ENCODE assay signal across 8 cellular contexts in the genomic region with DNA sequence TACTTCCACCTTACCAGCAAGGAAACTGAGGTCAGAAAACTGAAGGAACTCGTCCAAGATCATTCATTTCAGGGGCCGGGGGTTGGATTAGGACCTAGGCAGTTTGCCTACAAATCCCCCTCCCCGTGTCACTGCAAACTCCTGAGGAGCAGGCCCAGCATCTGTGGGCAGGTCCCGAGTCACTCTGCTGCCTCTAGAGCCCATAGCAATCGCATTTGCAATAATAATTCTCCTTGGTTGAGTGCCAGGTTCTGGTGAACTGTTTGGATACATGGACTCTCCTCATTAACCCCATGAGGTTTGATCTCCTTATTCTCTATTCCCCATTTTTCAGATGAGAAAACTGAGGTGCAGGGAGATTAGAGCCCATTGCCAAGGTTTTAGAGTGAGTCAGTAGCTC. TPM values are rescaled to one million over a fixed set of nuclear protein-coding genes. Genes with fewer than 3 reads are reported as not detected.
DNase-seq lines count a peak whose midpoint lies in the region; TF ChIP-seq lines count a peak whose summit lies in the region.

No MANE protein-coding gene starts in this region.

- H2AFZ ChIP-seq in parathyroid adenoma, result no peak overlapping the region

- H3K36me3 Mint-ChIP-seq in T-helper 2 cell treated with Interferon-gamma antibody and Interleukin-4, amounts not matched to agents 5 μg/mL and 100 μg/mL, for 36 hours (ENCODE audit: low read depth), result peaks cover 20% of the 10 kb centered on the region

- no peaks in the 10 kb centered on the region for H3K27me3 Mint-ChIP-seq in T-helper 2 cell treated with Interferon-gamma antibody and Interleukin-4, amounts not matched to agents 5 μg/mL and 100 μg/mL, for 36 hours (ENCODE audit: low read depth)

- H3K4me1 ChIP-seq in esophagus (ENCODE audit: control insufficient read depth in 2 of 2, insufficient read depth in 2 of 2, low read length in 1 of 2), result peaks cover 0 to 2% of the 10 kb centered on the region in 2 donors
- H3K4me1 ChIP-seq in parathyroid adenoma, result no peaks in the 10 kb centered on the region

- H3K27me3 ChIP-seq in esophagus (ENCODE audit: control insufficient read depth in 1 of 2, insufficient read depth in 2 of 2, low read length in 2 of 2), result no peaks in the 10 kb centered on the region
- H3K27me3 ChIP-seq in parathyroid adenoma (ENCODE audit: control insufficient read depth, insufficient read depth, low read length), result no peaks in the 10 kb centered on the region

- peaks cover 13% of the 10 kb centered on the region for H3K4me1 Mint-ChIP-seq in T-helper 2 cell treated with Interferon-gamma antibody and Interleukin-4, amounts not matched to agents 5 μg/mL and 100 μg/mL, for 36 hours (ENCODE audit: low read depth)

- no peak overlapping the region for H3K9ac ChIP-seq in parathyroid adenoma

- H3K4me3 Mint-ChIP-seq in T-helper 2 cell treated with Interferon-gamma antibody and Interleukin-4, amounts not matched to agents 5 μg/mL and 100 μg/mL, for 36 hours, result peak overlapping the region; percentile 95

- WGBS in esophagus, 2 donors, result 4 to 6% methylated on average over 5 of the region's 5 CpGs

- H3K9me3 Mint-ChIP-seq in T-helper 2 cell treated with Interferon-gamma antibody and Interleukin-4, amounts not matched to agents 5 μg/mL and 100 μg/mL, for 36 hours, result no peaks in the 10 kb centered on the region

- H3K27ac Mint-ChIP-seq in T-helper 2 cell treated with Interferon-gamma antibody and Interleukin-4, amounts not matched to agents 5 μg/mL and 100 μg/mL, for 36 hours, result peak overlapping the region; percentile 86

- peaks cover 67% of the 10 kb centered on the region for H3K79me2 ChIP-seq in parathyroid adenoma

- H3K36me3 ChIP-seq in esophagus (ENCODE audit: control insufficient read depth in 2 of 2, insufficient read depth in 2 of 2, low read length in 1 of 2) (peaks cover 0 to 12% of the 10 kb centered on the region in 2 donors), parathyroid adenoma (ENCODE audit: control insufficient read depth, insufficient read depth, low read length) (no peaks in the 10 kb centered on the region)

- H3K27ac ChIP-seq in esophagus (ENCODE audit: low read depth in 2 of 2, low read length in 1 of 2) (no peak overlapping the region), parathyroid adenoma (no peak overlapping the region)

- H3K4me3 ChIP-seq in esophagus (ENCODE audit: low read depth in 1 of 2, low read length in 2 of 2) (peak overlapping the region; percentile 77 to 79), parathyroid adenoma (ENCODE audit: low read depth, low read length) (peak overlapping the region; percentile 87)

- H3K9me3 ChIP-seq in esophagus (ENCODE audit: control insufficient read depth in 2 of 2, insufficient read depth in 1 of 2, low read depth in 1 of 2, low read length in 1 of 2), result no peaks in the 10 kb centered on the region
- no peaks in the 10 kb centered on the region for H3K9me3 ChIP-seq in parathyroid adenoma (ENCODE audit: control insufficient read depth, low read length)

- no peak for DNase-seq in T-helper 2 cell treated with Interferon-gamma antibody and Interleukin-4, amounts not matched to agents 5 μg/mL and 100 μg/mL, for 36 hours (ENCODE audit: low spot score)
- DNase-seq in T-helper 2 cell, result no peak
- DNase-seq in RPMI8226, result peak; percentile 53
- DNase-seq in GDM1 (lab: John Stamatoyannopoulos, UW), result no peak
- no peak for DNase-seq in nucleus accumbens (lab: John Stamatoyannopoulos, UW)
- no peak for DNase-seq in activated gamma-delta T cell (lab: John Stamatoyannopoulos, UW)

- H3K4me2 ChIP-seq in parathyroid adenoma (ENCODE audit: low read length), result peak overlapping the region; percentile 77

- TF ChIP-seq CTCF in parathyroid adenoma (IDR thresholded peaks at IDR 0.05), result no peak

RNA-seq across cellular contexts. Expression of gene PIN1, which starts 0.9 kb away (rescaled TPM):
- 10 to 100 TPM; 35.0 to 81.7 TPM for polyA plus RNA-seq in esophagus

RNA-seq across cellular contexts. Expression of gene UBL5, which starts 8.3 kb away (rescaled TPM):
- polyA plus RNA-seq in esophagus, result 1,000 to 10,000 TPM in 1 of 2 donors, 100 to 1,000 TPM in 1; 604 to 1,000 TPM

RNA-seq across cellular contexts. Expression of gene FBXL12, which starts 17.1 kb away (rescaled TPM):
- 10 to 100 TPM; 14.8 to 15.3 TPM for polyA plus RNA-seq in esophagus
